Comparison of ENCODE assay signal across 8 cellular contexts in genomic region chr1:151327903-151328674, GRCh38. TPM values are rescaled to one million over a fixed set of nuclear protein-coding genes. Genes with fewer than 3 reads are reported as not detected.
DNase-seq lines count a peak whose midpoint lies in the region; ATAC-seq lines count a peak whose summit lies in the region.

No MANE protein-coding gene starts in this region.

- no peak for DNase-seq in activated CD4-positive, CD25-positive, alpha-beta regulatory T cell (lab: John Stamatoyannopoulos, UW)
- no peak for DNase-seq in left cardiac atrium
- peak; percentile 63 for DNase-seq in sciatic nerve (ENCODE audit: low spot score)
- DNase-seq in NCI-H1105 treated with DMSO at 0.1 percent for 48 hours (lab: John Stamatoyannopoulos, UW) = no peak

- H3K4me1 Mint-ChIP-seq in activated T-helper 17 cell treated with anti-CD3 and anti-CD28 coated beads, Interleukin-2, amount 50 U/mL, for 72 hours = peaks cover 29% of the 10 kb centered on the region

- H3K36me3 Mint-ChIP-seq in activated T-helper 17 cell treated with anti-CD3 and anti-CD28 coated beads, Interleukin-2, amount 50 U/mL, for 72 hours (ENCODE audit: low read depth) = peaks cover 39% of the 10 kb centered on the region

- no peaks in the 10 kb centered on the region for H3K27me3 Mint-ChIP-seq in activated T-helper 17 cell treated with anti-CD3 and anti-CD28 coated beads, Interleukin-2, amount 50 U/mL, for 72 hours

- ATAC-seq in activated CD4-positive, CD25-positive, alpha-beta regulatory T cell treated with anti-CD3 and anti-CD28 coated beads, Interleukin-2, amount 50 U/mL, for 24 hours = peak; percentile 2 to 8
- peak; percentile 20 for ATAC-seq in HG03439 (IDR thresholded peaks at IDR 0.05; ENCODE audit: unreplicated experiment)
- peak; percentile 28 for ATAC-seq in activated T-helper 17 cell treated with anti-CD3 and anti-CD28 coated beads, Interleukin-2, amount 50 U/mL, for 72 hours (replicated peaks)
- ATAC-seq in left cardiac atrium = peak; percentile 12 to 15
- peak; percentile 27 for ATAC-seq in sciatic nerve
- ATAC-seq in GM19467 (IDR thresholded peaks at IDR 0.05; ENCODE audit: unreplicated experiment) = no peak

- no peaks in the 10 kb centered on the region for H3K9me3 Mint-ChIP-seq in activated T-helper 17 cell treated with anti-CD3 and anti-CD28 coated beads, Interleukin-2, amount 50 U/mL, for 72 hours

- peak overlapping the region; percentile 100 for H3K4me3 Mint-ChIP-seq in activated T-helper 17 cell treated with anti-CD3 and anti-CD28 coated beads, Interleukin-2, amount 50 U/mL, for 72 hours

- H3K27ac Mint-ChIP-seq in activated T-helper 17 cell treated with anti-CD3 and anti-CD28 coated beads, Interleukin-2, amount 50 U/mL, for 72 hours = peak overlapping the region; percentile 99

- intact Hi-C loops in left cardiac atrium (cut with DNase I) (no loop called here), sciatic nerve (cut with DNase I) (no loop called here)

RNA-seq across cellular contexts. Expression of gene PI4KB, which starts 0.9 kb away (rescaled TPM):
- 10 to 100 TPM; 70.0 to 76.8 TPM for total RNA-seq in activated T-helper 17 cell treated with anti-CD3 and anti-CD28 coated beads, Interleukin-2, amount 50 U/mL, for 72 hours
- 10 to 100 TPM; 46.3 to 49.4 TPM for total RNA-seq in left cardiac atrium
- 71.4 TPM for total RNA-seq in sciatic nerve

RNA-seq across cellular contexts. Expression of gene RFX5, which starts 19.0 kb away (rescaled TPM):
- total RNA-seq in activated T-helper 17 cell treated with anti-CD3 and anti-CD28 coated beads, Interleukin-2, amount 50 U/mL, for 72 hours = 10 to 100 TPM; 48.0 to 86.0 TPM
- 10 to 100 TPM; 23.1 to 23.8 TPM for total RNA-seq in left cardiac atrium
- 30.9 TPM for total RNA-seq in sciatic nerve

RNA-seq across cellular contexts. Expression of gene SELENBP1, which starts 44.4 kb away (rescaled TPM):
- total RNA-seq in activated T-helper 17 cell treated with anti-CD3 and anti-CD28 coated beads, Interleukin-2, amount 50 U/mL, for 72 hours = not detected
- 10 to 100 TPM; 30.6 to 82.2 TPM for total RNA-seq in left cardiac atrium
- total RNA-seq in sciatic nerve = 71.9 TPM

RNA-seq across cellular contexts. Expression of gene ZNF687, which starts 46.0 kb away (rescaled TPM):
- 10 to 100 TPM; 24.9 to 29.6 TPM for total RNA-seq in activated T-helper 17 cell treated with anti-CD3 and anti-CD28 coated beads, Interleukin-2, amount 50 U/mL, for 72 hours
- total RNA-seq in left cardiac atrium (10 to 100 TPM; 12.8 to 15.6 TPM), sciatic nerve (18.8 TPM)

Comparison
In these comparisons a context has a peak if more than half of its experiments do, and no peak if none do; other contexts are left out.
1. RNA of gene SELENBP1, which starts 44.4 kb away (total RNA-seq): 30.6 to 82.2 TPM in left cardiac atrium and 71.9 TPM in sciatic nerve (single experiment); not detected in activated T-helper 17 cell treated with anti-CD3 and anti-CD28 coated beads, Interleukin-2, amount 50 U/mL, for 72 hours; every median in the first group is over 10 times any median in the second.